In genomic region chr17:44752953-44753861, GRCh38 we compare ENCODE assay signal across 26 cellular contexts. TPM values are rescaled to one million over a fixed set of nuclear protein-coding genes. Genes with fewer than 3 reads are reported as not detected.
DNase-seq lines count a peak whose midpoint lies in the region; ATAC-seq, FAIRE-seq and TF ChIP-seq lines count a peak whose summit lies in the region.
"Had no signal": no experiment of that assay in that cellular context is flagged by ENCODE, and none has a peak within 500 bp of the region (broad histone marks: within the 10 kb centered on the region; RNA-seq: fewer than 3 reads in every experiment).

No MANE protein-coding gene starts in this region.

- H3K9me3 ChIP-seq in HEK293 (ENCODE audit: control insufficient read depth, insufficient read depth, low read depth, low read length) (no peaks in the 10 kb centered on the region), K562 (replicated peaks; ENCODE audit: control insufficient read depth, insufficient read depth, low read depth, low read length) (no peaks in the 10 kb centered on the region), osteoblast (ENCODE audit: low read depth, low read length) (no peaks in the 10 kb centered on the region)
- H3K9me3 ChIP-seq: BE2C; BLaER1 treated with 17β-estradiol and CSF1 and Interleukin-3, amounts not matched to agents 10 nM and 100 nM; HAP-1 had no signal

- H3K27ac ChIP-seq in HEK293 (ENCODE audit: extremely low read depth, low read depth, low read length) = no peak overlapping the region
- H3K27ac ChIP-seq in K562 (ENCODE audit: extremely low read depth, low read depth, low read length) = no peak overlapping the region
- H3K27ac ChIP-seq in osteoblast (ENCODE audit: low read depth, low read length) = no peak overlapping the region
- H3K27ac ChIP-seq: 22Rv1; BLaER1 treated with 17β-estradiol and CSF1 and Interleukin-3, amounts not matched to agents 10 nM and 100 nM had no signal

- peaks cover 0 to 2% (median 0%) of the 10 kb centered on the region in 4 donors for H3K4me1 Mint-ChIP-seq in naive thymus-derived CD8-positive, alpha-beta T cell
- H3K4me1 Mint-ChIP-seq in stimulated activated naive B cell treated with anti-CD40 and anti-IgM and Interleukin-4, amounts not matched to agents 10 μg/mL and 1 μg/mL and 100 μg/mL, for 72 hours = peaks cover 0 to 5% of the 10 kb centered on the region in 2 donors

- POLR2A ChIA-PET in HEK293 (lab: Yijun Ruan, JAX) (interaction anchor here (0.6 kb wide), 1 partner anchor 22 kb away, joined by 11 read pairs; no protein-coding TSS in a partner anchor), K562 (lab: Yijun Ruan, JAX) (interaction anchor here (0.6 to 1.7 kb wide), 3 partner anchors 9 to 113 kb away, joined by 3 read pairs; no protein-coding TSS in a partner anchor)
- POLR2A ChIA-PET in naive thymus-derived CD8-positive, alpha-beta T cell (lab: Charles Lee) = no interaction called here

- DNase-seq in Right ventricle myocardium inferior (ENCODE audit: missing footprints) (peak; percentile 22), cardiac septum (ENCODE audit: low spot score) (no peak), K562 (ENCODE audit: extremely low read depth in 1 of 4, low spot score in 3 of 4) (no peak), osteoblast (ENCODE audit: insufficient read length, low spot score, missing footprints) (peak; percentile 62)
- DNase-seq in naive thymus-derived CD8-positive, alpha-beta T cell = no peak
- no peak for DNase-seq in stimulated activated naive B cell treated with anti-CD40 and anti-IgM and Interleukin-4, amounts not matched to agents 10 μg/mL and 1 μg/mL and 100 μg/mL, for 72 hours
- DNase-seq: ACHN; AML-193; BE2C; CD4-positive, alpha-beta T cell; CD8-positive, alpha-beta memory T cell; DMS 273 treated with DMSO at 0.1 percent for 48 hours; DMS79; EL; GDM1 had no signal

- in situ Hi-C loops in K562 (cut with MboI) = no loop called here

- TF ChIP-seq CTCF in HEK293 (tag by site-specific recombination; IDR thresholded peaks at IDR 0.05) (no peak), K562 (IDR thresholded peaks at IDR 0.05 in 2 of 3, conservative IDR thresholded peaks at IDR 0.05 in 1 of 3; ENCODE audit: insufficient read depth in 2 of 3, low read depth in 1 of 3, low read length in 3 of 3) (no peak), osteoblast (IDR thresholded peaks at IDR 0.05; ENCODE audit: extremely low read depth, low read depth, low read length) (no peak)

- no peak overlapping the region for H3K4me3 ChIP-seq in HEK293 (ENCODE audit: low read depth, low read length)
- H3K4me3 ChIP-seq in K562 = no peak overlapping the region
- no peak overlapping the region for H3K4me3 ChIP-seq in osteoblast (ENCODE audit: insufficient read depth, low read length)
- H3K4me3 ChIP-seq: BLaER1 treated with 17β-estradiol and CSF1 and Interleukin-3, amounts not matched to agents 10 nM and 100 nM; GM12878; GM23338; HAP-1 had no signal

- BruUV-seq in K562 (replicated peaks; lab: Mats Ljungman, UMichigan) = no TSS peak

- CTCF ChIA-PET in HEK293 (lab: Yijun Ruan, JAX) (interaction anchor here (1.2 kb wide), 2 partner anchors 208 to 382 kb away, joined by 3 to 4 read pairs; partner anchors contain the start of gene ACBD4), K562 (lab: Yijun Ruan, JAX; ENCODE audit: low intra/inter-chr PET ratio) (no interaction called here)

- H3K79me2 ChIP-seq in K562 (ENCODE audit: control insufficient read depth, insufficient read depth, low read length) = no peaks in the 10 kb centered on the region
- no peaks in the 10 kb centered on the region for H3K79me2 ChIP-seq in osteoblast (ENCODE audit: insufficient read depth, low read length)

- peaks cover 0 to 3% (median 0%) of the 10 kb centered on the region in 3 donors for H3K36me3 Mint-ChIP-seq in naive thymus-derived CD8-positive, alpha-beta T cell
- peaks cover 16 to 27% of the 10 kb centered on the region in 2 donors for H3K36me3 Mint-ChIP-seq in stimulated activated naive B cell treated with anti-CD40 and anti-IgM and Interleukin-4, amounts not matched to agents 10 μg/mL and 1 μg/mL and 100 μg/mL, for 72 hours

- no peak overlapping the region for H2AFZ ChIP-seq in K562 (ENCODE audit: low read depth, low read length)
- no peak overlapping the region for H2AFZ ChIP-seq in osteoblast (ENCODE audit: low read length)
- H2AFZ ChIP-seq: GM23338 had no signal

- peak; percentile 7; the same call in 1 of the 2 replicates for TF ChIP-seq POLR2A in K562 (conservative IDR thresholded peaks at IDR 0.05)

- no peaks in the 10 kb centered on the region for H3K4me1 ChIP-seq in HEK293 (ENCODE audit: control insufficient read depth, insufficient read depth, low read length)
- peaks cover 0 to 12% of the 10 kb centered on the region in 2 experiments; a peak in 2 of 5 replicates for H3K4me1 ChIP-seq in K562 (replicated peaks in 1 of 2; ENCODE audit: control insufficient read depth in 2 of 2, insufficient read depth in 2 of 2, low read length in 2 of 2)
- H3K4me1 ChIP-seq in osteoblast (ENCODE audit: insufficient read depth, low read length) = no peaks in the 10 kb centered on the region
- H3K4me1 ChIP-seq: BE2C, HAP-1 had no signal

- H3K4me2 ChIP-seq in K562 (ENCODE audit: insufficient read depth, low read length) = no peak overlapping the region
- H3K4me2 ChIP-seq in osteoblast (ENCODE audit: insufficient read depth, low read length) = no peak overlapping the region
- H3K4me2 ChIP-seq: BLaER1 treated with 17β-estradiol and CSF1 and Interleukin-3, amounts not matched to agents 10 nM and 100 nM; GM23338 had no signal

- peaks cover 5 to 38% of the 10 kb centered on the region in 2 experiments; a peak in 2 of 3 replicates for H3K36me3 ChIP-seq in HEK293 (ENCODE audit: control insufficient read depth in 2 of 2, insufficient read depth in 1 of 2, low read length in 2 of 2)
- peaks cover 31% of the 10 kb centered on the region; the same call in 2 of the 3 replicates for H3K36me3 ChIP-seq in K562 (ENCODE audit: control insufficient read depth, insufficient read depth, low read length)
- peaks cover 6% of the 10 kb centered on the region for H3K36me3 ChIP-seq in osteoblast (ENCODE audit: insufficient read depth, low read length)

- H4K20me1 ChIP-seq in K562 (replicated peaks; ENCODE audit: control insufficient read depth, insufficient read depth, low read length) = peaks cover 12% of the 10 kb centered on the region; the same call in 1 of the 2 replicates
- no peaks in the 10 kb centered on the region for H4K20me1 ChIP-seq in osteoblast (ENCODE audit: insufficient read depth, low read length)

- no peak overlapping the region for H3K4me3 Mint-ChIP-seq in naive thymus-derived CD8-positive, alpha-beta T cell
- no peak overlapping the region for H3K4me3 Mint-ChIP-seq in stimulated activated naive B cell treated with anti-CD40 and anti-IgM and Interleukin-4, amounts not matched to agents 10 μg/mL and 1 μg/mL and 100 μg/mL, for 72 hours
- H3K4me3 Mint-ChIP-seq: CD14-positive monocyte; CD4-positive, alpha-beta T cell; CD8-positive, alpha-beta memory T cell; GM23338 had no signal

- no peak for TF ChIP-seq EP300 in K562 (IDR thresholded peaks at IDR 0.05; ENCODE audit: low read length)

- no peak for FAIRE-seq in K562 (lab: Jason Lieb, UNC)
- FAIRE-seq: A204.1, D721Med, GM12878, GM19239 had no signal

- ATAC-seq in Right ventricle myocardium inferior (no peak), K562 (no peak), GM19452 (IDR thresholded peaks at IDR 0.05; ENCODE audit: unreplicated experiment) (no peak)
- no peak for ATAC-seq in naive thymus-derived CD8-positive, alpha-beta T cell
- ATAC-seq in stimulated activated naive B cell treated with anti-CD40 and anti-IgM and Interleukin-4, amounts not matched to agents 10 μg/mL and 1 μg/mL and 100 μg/mL, for 72 hours (replicated peaks) = no peak
- ATAC-seq: GM12878, GM23338 had no signal

- TF ChIP-seq RAD21 in K562 (CRISPR knock-in tag; conservative IDR thresholded peaks at IDR 0.05 in 1 of 2, IDR thresholded peaks at IDR 0.05 in 1 of 2) = no peak

- no peak overlapping the region for H3K27ac Mint-ChIP-seq in naive thymus-derived CD8-positive, alpha-beta T cell
- no peak overlapping the region for H3K27ac Mint-ChIP-seq in stimulated activated naive B cell treated with anti-CD40 and anti-IgM and Interleukin-4, amounts not matched to agents 10 μg/mL and 1 μg/mL and 100 μg/mL, for 72 hours
- H3K27ac Mint-ChIP-seq: CD14-positive monocyte; CD4-positive, alpha-beta T cell; CD8-positive, alpha-beta memory T cell; GM23338 had no signal

- no peaks in the 10 kb centered on the region for H3K9me1 ChIP-seq in K562 (ENCODE audit: control insufficient read depth, insufficient read depth, low read length)

- H3K9me3 Mint-ChIP-seq in naive thymus-derived CD8-positive, alpha-beta T cell = no peaks in the 10 kb centered on the region
- H3K9me3 Mint-ChIP-seq in stimulated activated naive B cell treated with anti-CD40 and anti-IgM and Interleukin-4, amounts not matched to agents 10 μg/mL and 1 μg/mL and 100 μg/mL, for 72 hours = no peaks in the 10 kb centered on the region
- H3K9me3 Mint-ChIP-seq: CD4-positive, alpha-beta T cell; CD8-positive, alpha-beta memory T cell; GM23338 had no signal

- no peak overlapping the region; a peak in 1 of 4 replicates for H3K9ac ChIP-seq in K562 (ENCODE audit: insufficient read depth in 1 of 2, low read depth in 2 of 2, low read length in 2 of 2)
- H3K9ac ChIP-seq: BLaER1 treated with 17β-estradiol and CSF1 and Interleukin-3, amounts not matched to agents 10 nM and 100 nM had no signal

- intact Hi-C loops in Right ventricle myocardium inferior (cut with DNase I) (no loop called here), cardiac septum (cut with DNase I) (no loop called here), K562 (cut with micrococcal nuclease) (no loop called here)

- H3K27me3 ChIP-seq in K562 (ENCODE audit: control insufficient read depth in 2 of 2, insufficient read depth in 2 of 2, low read length in 2 of 2) (peaks cover 2 to 12% of the 10 kb centered on the region in 2 experiments; a peak in 3 of 5 replicates), osteoblast (ENCODE audit: insufficient read depth, low read length) (peaks cover 9% of the 10 kb centered on the region)

- WGBS in K562 (ENCODE audit: insufficient coverage, low coverage, missing lambda C conversion rate) = 56% methylated on average over 16 of the region's 17 CpGs

- peaks cover 0 to 14% (median 11%) of the 10 kb centered on the region in 5 donors for H3K27me3 Mint-ChIP-seq in naive thymus-derived CD8-positive, alpha-beta T cell
- peaks cover 19 to 22% of the 10 kb centered on the region in 2 donors for H3K27me3 Mint-ChIP-seq in stimulated activated naive B cell treated with anti-CD40 and anti-IgM and Interleukin-4, amounts not matched to agents 10 μg/mL and 1 μg/mL and 100 μg/mL, for 72 hours

RNA-seq across cellular contexts. Expression of gene ADAM11, which starts 5.6 kb away (rescaled TPM):
- total RNA-seq in Right ventricle myocardium inferior (20.0 TPM), cardiac septum (1.00 TPM), K562 (2014; rRNA removed) (0.14 and 0.41 TPM in 2 replicates), K562 (2014; rRNA removed; fragmentation: Illumina TruSeq; extraction: Trizol) (not detected in 2 replicates), K562 (2015; rRNA removed; fragmentation: Illumina TruSeq; extraction: Trizol) (0.04 TPM in 2 replicates), K562 (2021) (0.18 and 0.31 TPM in 2 replicates), osteoblast (0.36 and 0.59 TPM in 2 replicates)
- total RNA-seq in K562 (2011; cell fraction: chromatin; rRNA removed; ENCODE audit: low replicate concordance) = 1.0 and 1.4 TPM in 2 replicates
- total RNA-seq in K562 (2011; cell fraction: nucleolus; rRNA removed) = 1.6 and 2.0 TPM in 2 replicates
- total RNA-seq in K562 (2011; cell fraction: nucleoplasm; rRNA removed) = 0.22 and 0.76 TPM in 2 replicates
- polyA plus RNA-seq in K562 (2011; rRNA removed) (0.15 and 0.23 TPM in 2 replicates), K562 (2014; fragmentation: Illumina TruSeq; extraction: Trizol) (0.08 and 0.10 TPM in 2 replicates), K562 (2014; fragmentation: Nextera tagmentation; extraction: Ambion mirVana) (under 1 TPM in 1 of 2 experiments, not detected in 1; 0.01 TPM), K562 (2014; rRNA removed) (0.17 and 0.84 TPM in 2 replicates)
- 0.13 and 0.16 TPM in 2 replicates for polyA plus RNA-seq in K562 (2011; cell fraction: cytosol; rRNA removed)
- 1.7 and 1.8 TPM in 2 replicates for polyA plus RNA-seq in K562 (2011; cell fraction: nucleus; rRNA removed)
- polyA plus RNA-seq in K562 (2012) = 0.22 and 0.30 TPM in 2 replicates
- polyA minus RNA-seq in K562 (2011; rRNA and poly(A)+ RNA removed) = 0.06 and 0.39 TPM in 2 replicates
- polyA minus RNA-seq in K562 (2011; cell fraction: cytosol; rRNA and poly(A)+ RNA removed) = not detected in 2 replicates
- 0.27 and 0.44 TPM in 2 replicates for polyA minus RNA-seq in K562 (2011; cell fraction: nucleus; rRNA and poly(A)+ RNA removed)
- under 1 TPM; 0.86 to 0.93 TPM for total RNA-seq in naive thymus-derived CD8-positive, alpha-beta T cell
- polyA plus RNA-seq in naive thymus-derived CD8-positive, alpha-beta T cell = under 1 TPM; 0.17 to 0.46 (median 0.19) TPM
- polyA plus RNA-seq: CD14-positive monocyte; CD8-positive, alpha-beta memory T cell had no signal

RNA-seq across cellular contexts. Expression of gene DBF4B, which starts 44.7 kb away (rescaled TPM):
- total RNA-seq in Right ventricle myocardium inferior (3.8 TPM), cardiac septum (5.9 TPM), K562 (2014; rRNA removed) (13.0 and 13.7 TPM in 2 replicates), K562 (2014; rRNA removed; fragmentation: Illumina TruSeq; extraction: Trizol) (12.3 and 12.5 TPM in 2 replicates), K562 (2015; rRNA removed; fragmentation: Illumina TruSeq; extraction: Trizol) (11.8 and 14.6 TPM in 2 replicates), K562 (2021) (24.0 and 26.9 TPM in 2 replicates), osteoblast (2.2 and 2.7 TPM in 2 replicates)
- total RNA-seq in K562 (2011; cell fraction: chromatin; rRNA removed; ENCODE audit: low replicate concordance) = 70.0 and 132 TPM in 2 replicates
- total RNA-seq in K562 (2011; cell fraction: nucleolus; rRNA removed) = 61.5 and 66.2 TPM in 2 replicates
- 79.9 and 98.9 TPM in 2 replicates for total RNA-seq in K562 (2011; cell fraction: nucleoplasm; rRNA removed)
- polyA plus RNA-seq in K562 (2011; rRNA removed) (21.8 and 26.8 TPM in 2 replicates), K562 (2014; fragmentation: Illumina TruSeq; extraction: Trizol) (26.6 and 27.4 TPM in 2 replicates), K562 (2014; fragmentation: Nextera tagmentation; extraction: Ambion mirVana) (1 to 10 TPM; 2.5 to 2.9 TPM), K562 (2014; rRNA removed) (20.4 and 21.7 TPM in 2 replicates)
- polyA plus RNA-seq in K562 (2011; cell fraction: cytosol; rRNA removed) = 15.8 and 20.4 TPM in 2 replicates
- polyA plus RNA-seq in K562 (2011; cell fraction: nucleus; rRNA removed) = 47.2 and 70.7 TPM in 2 replicates
- 16.1 and 24.5 TPM in 2 replicates for polyA plus RNA-seq in K562 (2012)
- polyA minus RNA-seq in K562 (2011; rRNA and poly(A)+ RNA removed) = 13.6 and 14.5 TPM in 2 replicates
- polyA minus RNA-seq in K562 (2011; cell fraction: cytosol; rRNA and poly(A)+ RNA removed) = 9.8 and 13.2 TPM in 2 replicates
- polyA minus RNA-seq in K562 (2011; cell fraction: nucleus; rRNA and poly(A)+ RNA removed) = 11.0 and 11.4 TPM in 2 replicates
- 1 to 10 TPM; 8.9 to 9.2 TPM for total RNA-seq in naive thymus-derived CD8-positive, alpha-beta T cell
- 1 to 10 TPM in 1 of 3 donors, under 1 TPM in 2; 0.55 to 1.2 (median 0.61) TPM for polyA plus RNA-seq in naive thymus-derived CD8-positive, alpha-beta T cell

Comparison
In these comparisons a context has a peak if more than half of its experiments do, and no peak if none do; other contexts are left out.
1. DNase-seq: peak in Right ventricle myocardium inferior (single experiment) and osteoblast (single experiment); none in cardiac septum (single experiment), K562 (0 of 4), naive thymus-derived CD8-positive, alpha-beta T cell (0 of 10) and stimulated activated naive B cell treated with anti-CD40 and anti-IgM and Interleukin-4, amounts not matched to agents 10 μg/mL and 1 μg/mL and 100 μg/mL, for 72 hours (single experiment).